ENCODE assay signal across 16 cellular contexts in genomic region chr7:115054478-115055122, GRCh38.
"Had no signal": no experiment of that assay in that cellular context is flagged by ENCODE, and none has a peak within 500 bp of the region (broad histone marks: within the 10 kb centered on the region; RNA-seq: fewer than 3 reads in every experiment).

No MANE protein-coding gene starts in this region.

- H3K4me3 ChIP-seq: cardiac muscle cell, left lung, psoas muscle, sigmoid colon, testis had no signal

- ATAC-seq: activated CD8-positive, alpha-beta T cell treated with anti-CD3 and anti-CD28 coated beads, Interleukin-2, amount 10 ng/mL, durations not matched to agents 7 days and 5 days; activated naive CD8-positive, alpha-beta T cell treated with anti-CD3 and anti-CD28 coated beads, Interleukin-2, amount 50 U/mL, for 24 hours; left lung; naive thymus-derived CD4-positive, alpha-beta T cell; psoas muscle; T-cell had no signal

- DNase-seq: activated CD4-positive, alpha-beta T cell treated with anti-CD3 and anti-CD28 coated beads for 1 hour; activated CD4-positive, alpha-beta T cell treated with anti-CD3 and anti-CD28 coated beads, Interleukin-2, amount 50 U/mL, for 1 hour; activated CD8-positive, alpha-beta T cell treated with anti-CD3 and anti-CD28 coated beads, Interleukin-2, amount 10 ng/mL, durations not matched to agents 7 days and 5 days; activated gamma-delta T cell; activated naive CD4-positive, alpha-beta T cell treated with anti-CD3 and anti-CD28 coated beads, Interleukin-2, amount 50 U/mL, for 16 hours; activated naive CD8-positive, alpha-beta T cell treated with anti-CD3 and anti-CD28 coated beads, Interleukin-2, amount 50 U/mL, for 24 hours; left lung; naive thymus-derived CD4-positive, alpha-beta T cell; psoas muscle; sigmoid colon; stimulated activated CD4-positive, alpha-beta T cell treated with anti-CD3 and anti-CD28 coated beads, Interleukin-4, amount 100 ng/mL, for 1 hour; stimulated activated naive CD4-positive, alpha-beta T cell; T-cell; testis had no signal

- H3K36me3 ChIP-seq: cardiac muscle cell, left lung, sigmoid colon had no signal

- H3K9me3 ChIP-seq: left lung, psoas muscle, sigmoid colon, testis had no signal

- H3K27me3 ChIP-seq: cardiac muscle cell, left lung, sigmoid colon, testis had no signal

- H3K27ac ChIP-seq: cardiac muscle cell, epithelial cell of prostate, left lung, psoas muscle, sigmoid colon, testis had no signal

- H3K4me1 ChIP-seq: left lung, psoas muscle, testis had no signal
